ENCODE assay signal across 1 cellular context in the genomic region with DNA sequence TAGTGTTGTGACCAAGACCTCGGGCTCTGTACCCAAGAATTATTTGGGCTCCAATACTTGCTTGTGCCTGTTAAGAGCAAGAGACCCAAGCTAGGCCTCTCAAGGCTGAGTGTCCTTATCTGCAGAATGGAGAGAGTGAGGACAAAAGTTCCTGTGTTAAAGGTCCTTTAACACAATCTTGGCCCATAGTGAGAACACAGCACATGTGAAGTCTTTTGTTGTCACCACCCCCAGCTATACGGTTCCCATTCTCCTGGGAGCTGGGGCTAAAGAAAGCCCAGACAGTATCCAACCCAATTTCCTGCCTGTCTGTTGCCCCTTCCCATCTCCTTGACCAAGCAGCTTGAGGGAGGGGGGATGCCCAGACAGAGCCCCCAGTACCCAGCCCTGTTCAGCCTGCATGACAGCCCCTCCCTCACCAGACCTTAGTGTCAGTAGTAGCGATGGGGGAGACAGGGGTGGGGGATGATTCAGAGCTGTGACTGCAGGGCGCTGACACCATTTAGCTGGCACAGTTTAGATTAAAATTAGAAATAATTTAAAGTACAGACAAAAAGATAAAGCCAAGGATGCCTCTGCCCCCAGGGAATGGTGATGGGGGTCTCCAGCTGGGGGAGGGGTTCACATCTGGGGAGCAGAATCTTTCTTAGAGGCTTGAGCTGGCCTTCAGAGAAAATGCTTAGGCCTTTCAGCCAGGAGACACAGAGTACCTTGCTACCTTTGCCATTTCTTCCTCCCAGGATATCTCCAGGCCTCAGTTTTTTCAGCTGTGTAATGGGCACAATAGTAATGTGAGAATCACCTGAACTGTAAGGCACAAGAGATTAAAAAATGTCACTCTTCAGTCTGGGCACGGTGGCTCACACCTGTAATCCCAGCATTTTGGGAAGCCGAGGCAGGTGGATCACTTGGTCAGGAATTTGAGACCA.
TF ChIP-seq lines count a peak whose summit lies in the region.

No MANE protein-coding gene starts in this region.

TF ChIP-seq in IMR-90, 13 proteins besides CTCF, POLR2A, EP300 and RAD21:
- no peak for TF ChIP-seq MAFK (IDR thresholded peaks at IDR 0.05; ENCODE audit: low read depth, low read length)
- no peak for TF ChIP-seq RFX5 (IDR thresholded peaks at IDR 0.05; ENCODE audit: low read depth, low read length)
- TF ChIP-seq CEBPB (IDR thresholded peaks at IDR 0.05; ENCODE audit: low read depth, low read length) = no peak
- TF ChIP-seq CHD1 (IDR thresholded peaks at IDR 0.05; ENCODE audit: low read depth, low read length) = no peak
